20 cellular contexts compared by ENCODE assay signal in the genomic region with DNA sequence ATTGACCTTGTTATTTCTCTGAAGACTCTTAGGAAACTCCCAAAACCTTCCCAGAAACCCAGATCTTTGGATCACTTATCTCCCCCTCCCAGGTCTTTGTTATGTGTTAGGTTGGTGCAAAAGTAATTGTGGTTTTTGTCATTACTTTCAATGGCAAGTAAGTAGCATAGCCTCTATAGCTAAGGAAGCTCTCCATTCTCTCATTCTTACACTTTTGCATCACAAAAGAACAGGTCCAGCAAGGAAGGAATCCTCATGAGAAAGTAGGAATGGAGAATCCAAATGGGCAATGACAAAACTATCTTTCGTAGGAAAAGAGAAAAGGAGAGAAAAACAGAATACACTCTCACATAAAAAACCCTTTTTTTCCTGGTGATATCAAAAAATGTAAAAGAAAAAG.
A peak's percentile ranks its signal among the peaks of the same experiment; 100 is the strongest.
DNase-seq lines count a peak whose midpoint lies in the region; ATAC-seq and TF ChIP-seq lines count a peak whose summit lies in the region.
"Had no signal": no experiment of that assay in that cellular context is flagged by ENCODE, and none has a peak within 500 bp of the region (broad histone marks: within the 10 kb centered on the region; RNA-seq: fewer than 3 reads in every experiment).

No MANE protein-coding gene starts in this region.

- no peak overlapping the region for H3K4me3 Mint-ChIP-seq in GM23338
- H3K4me3 Mint-ChIP-seq in WTC11 = no peak overlapping the region; the same call in 1 of the 2 replicates
- H3K4me3 Mint-ChIP-seq: B cell; CD4-positive, CD25-positive, alpha-beta regulatory T cell; CD8-positive, alpha-beta T cell had no signal

- H3K9me3 ChIP-seq in stomach (peaks cover 0 to 16% (median 11%) of the 10 kb centered on the region in 4 donors), suprapubic skin (no peaks in the 10 kb centered on the region)
- H3K9me3 ChIP-seq: BLaER1, Caco-2 had no signal

- no peaks in the 10 kb centered on the region for H4K20me1 ChIP-seq in GM23338 (replicated peaks; ENCODE audit: insufficient read depth)
- H4K20me1 ChIP-seq: BLaER1 had no signal

- H3K27ac ChIP-seq in GM23338 (ENCODE audit: low read depth) = peak overlapping the region; percentile 1; the same call in 1 of the 2 replicates
- H3K27ac ChIP-seq in stomach = no peak overlapping the region
- H3K27ac ChIP-seq in suprapubic skin = no peak overlapping the region
- H3K27ac ChIP-seq: 22Rv1, BLaER1, C4-2B, GM23248 had no signal

- peaks cover 10% of the 10 kb centered on the region for H3K4me1 Mint-ChIP-seq in GM23338
- H3K4me1 Mint-ChIP-seq in WTC11 = peaks cover 20% of the 10 kb centered on the region
- H3K4me1 Mint-ChIP-seq: B cell; CD4-positive, CD25-positive, alpha-beta regulatory T cell had no signal

- DNase-seq in GM23338 (ENCODE audit: low spot score) (peak; percentile 37), WTC11 (ENCODE audit: low spot score) (no peak), iPS DF 19.7 (ENCODE audit: low read depth, low spot score) (peak; percentile 23), stomach (no peak), suprapubic skin (ENCODE audit: low spot score in 2 of 2) (no peak), NCI-H2081 (lab: John Stamatoyannopoulos, UW) (no peak)
- DNase-seq: Caco-2; CD4-positive, CD25-positive, alpha-beta regulatory T cell; CD8-positive, alpha-beta T cell; DMS 273 treated with DMSO at 0.1 percent for 48 hours; DMS79; EL; GDM1; GM23248; HCEC 1CT had no signal

- ATAC-seq in GM23338 (peak; percentile 36; the same call in 1 of the 3 replicates), WTC11 (peak; percentile 76)
- ATAC-seq: CD8-positive, alpha-beta T cell; GM12878 had no signal

- no peak overlapping the region for H3K27ac Mint-ChIP-seq in GM23338
- peak overlapping the region; percentile 76 for H3K27ac Mint-ChIP-seq in WTC11
- H3K27ac Mint-ChIP-seq: B cell; CD4-positive, CD25-positive, alpha-beta regulatory T cell; CD8-positive, alpha-beta T cell had no signal

- TF ChIP-seq CTCF in GM23338 (conservative IDR thresholded peaks at IDR 0.05; ENCODE audit: low read depth in 2 of 2) (no peak), WTC11 (IDR thresholded peaks at IDR 0.05) (no peak), stomach (IDR thresholded peaks at IDR 0.05) (no peak), suprapubic skin (IDR thresholded peaks at IDR 0.05) (no peak)

- peak overlapping the region; percentile 29; the same call in 1 of the 2 replicates for H3K4me2 ChIP-seq in GM23338
- H3K4me2 ChIP-seq: BLaER1 had no signal

- no peaks in the 10 kb centered on the region for H3F3A ChIP-seq in GM23338 (replicated peaks; ENCODE audit: low read depth)

- H3K4me3 ChIP-seq in GM23338 (no peak overlapping the region), stomach (no peak overlapping the region), suprapubic skin (no peak overlapping the region)
- H3K4me3 ChIP-seq: BLaER1, GM12878, GM23248 had no signal

- CTCF ChIA-PET in WTC11 (lab: Charles Lee) = no interaction called here

- H3K27me3 ChIP-seq in GM23338 (ENCODE audit: insufficient read depth) = no peaks in the 10 kb centered on the region
- H3K27me3 ChIP-seq in stomach = no peaks in the 10 kb centered on the region
- no peaks in the 10 kb centered on the region for H3K27me3 ChIP-seq in suprapubic skin
- H3K27me3 ChIP-seq: BLaER1 had no signal

- H3K4me1 ChIP-seq in GM23338 (ENCODE audit: insufficient read depth) (peaks cover 13% of the 10 kb centered on the region), stomach (no peaks in the 10 kb centered on the region), suprapubic skin (no peaks in the 10 kb centered on the region)
- H3K4me1 ChIP-seq: BLaER1, Caco-2 had no signal

- WGBS in stomach, 5 donors = 63 to 80% (median 74%) methylated on average over 1 of the region's 1 CpG
- WGBS in suprapubic skin = 84% methylated on average over 1 of the region's 1 CpG

- TF ChIP-seq POLR2A in stomach (IDR thresholded peaks at IDR 0.05) = no peak
- no peak for TF ChIP-seq POLR2A in suprapubic skin (IDR thresholded peaks at IDR 0.05)

- H2AFZ ChIP-seq in GM23338 = no peak overlapping the region
- H2AFZ ChIP-seq: GM23248 had no signal

- no peaks in the 10 kb centered on the region for H3K36me3 ChIP-seq in GM23338 (ENCODE audit: insufficient read depth)
- H3K36me3 ChIP-seq in stomach = no peaks in the 10 kb centered on the region
- no peaks in the 10 kb centered on the region for H3K36me3 ChIP-seq in suprapubic skin
- H3K36me3 ChIP-seq: BLaER1 had no signal

- H3K36me3 Mint-ChIP-seq in GM23338 (ENCODE audit: low read depth) = peaks cover 4% of the 10 kb centered on the region; the same call in 2 of the 3 replicates
- peaks cover 8% of the 10 kb centered on the region for H3K36me3 Mint-ChIP-seq in WTC11
- H3K36me3 Mint-ChIP-seq: CD4-positive, CD25-positive, alpha-beta regulatory T cell; CD8-positive, alpha-beta T cell had no signal

- H3K27me3 Mint-ChIP-seq in GM23338 (ENCODE audit: insufficient read depth, low read depth, poor library complexity) (no peaks in the 10 kb centered on the region), WTC11 (ENCODE audit: low read depth) (no peaks in the 10 kb centered on the region)
- H3K27me3 Mint-ChIP-seq: B cell; CD4-positive, CD25-positive, alpha-beta regulatory T cell had no signal

- intact Hi-C loops in stomach (cut with DNase I; ENCODE audit: low total_unique reads) = loop anchor here (10.0 kb wide), 1 partner anchor 53 kb away; no protein-coding TSS in a partner anchor

- H3K79me2 ChIP-seq in GM23338 (replicated peaks; ENCODE audit: insufficient read depth) = no peaks in the 10 kb centered on the region

- POLR2A ChIA-PET in WTC11 (lab: Charles Lee) = no interaction called here

- H3K9me3 Mint-ChIP-seq in GM23338 (peaks cover 4% of the 10 kb centered on the region; the same call in 1 of the 3 replicates), WTC11 (peaks cover 17% of the 10 kb centered on the region)

- H3K9me2 ChIP-seq in GM23338 (ENCODE audit: insufficient read depth) = peaks cover 9% of the 10 kb centered on the region

- no peak for TF ChIP-seq EP300 in stomach (IDR thresholded peaks at IDR 0.05)
- TF ChIP-seq EP300 in suprapubic skin (IDR thresholded peaks at IDR 0.05) = no peak

TF ChIP-seq in GM23338, 12 proteins besides CTCF, POLR2A, EP300 and RAD21 (continues in another document):
- TF ChIP-seq ZNF114 (CRISPR knock-in tag; IDR thresholded peaks at IDR 0.05) (peak; percentile 72; the same call in 1 of the 2 replicates), EZH2 (IDR thresholded peaks at IDR 0.05; ENCODE audit: low read depth, unreplicated experiment) (no peak)

TF ChIP-seq in WTC11, 78 proteins besides CTCF, POLR2A, EP300 and RAD21 (continues in another document):
- TF ChIP-seq, protein P1, sequence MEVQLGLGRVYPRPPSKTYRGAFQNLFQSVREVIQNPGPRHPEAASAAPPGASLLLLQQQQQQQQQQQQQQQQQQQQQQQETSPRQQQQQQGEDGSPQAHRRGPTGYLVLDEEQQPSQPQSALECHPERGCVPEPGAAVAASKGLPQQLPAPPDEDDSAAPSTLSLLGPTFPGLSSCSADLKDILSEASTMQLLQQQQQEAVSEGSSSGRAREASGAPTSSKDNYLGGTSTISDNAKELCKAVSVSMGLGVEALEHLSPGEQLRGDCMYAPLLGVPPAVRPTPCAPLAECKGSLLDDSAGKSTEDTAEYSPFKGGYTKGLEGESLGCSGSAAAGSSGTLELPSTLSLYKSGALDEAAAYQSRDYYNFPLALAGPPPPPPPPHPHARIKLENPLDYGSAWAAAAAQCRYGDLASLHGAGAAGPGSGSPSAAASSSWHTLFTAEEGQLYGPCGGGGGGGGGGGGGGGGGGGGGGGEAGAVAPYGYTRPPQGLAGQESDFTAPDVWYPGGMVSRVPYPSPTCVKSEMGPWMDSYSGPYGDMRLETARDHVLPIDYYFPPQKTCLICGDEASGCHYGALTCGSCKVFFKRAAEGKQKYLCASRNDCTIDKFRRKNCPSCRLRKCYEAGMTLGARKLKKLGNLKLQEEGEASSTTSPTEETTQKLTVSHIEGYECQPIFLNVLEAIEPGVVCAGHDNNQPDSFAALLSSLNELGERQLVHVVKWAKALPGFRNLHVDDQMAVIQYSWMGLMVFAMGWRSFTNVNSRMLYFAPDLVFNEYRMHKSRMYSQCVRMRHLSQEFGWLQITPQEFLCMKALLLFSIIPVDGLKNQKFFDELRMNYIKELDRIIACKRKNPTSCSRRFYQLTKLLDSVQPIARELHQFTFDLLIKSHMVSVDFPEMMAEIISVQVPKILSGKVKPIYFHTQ (CRISPR knock-in tag; IDR thresholded peaks at IDR 0.05) = no peak
- TF ChIP-seq, protein P2, sequence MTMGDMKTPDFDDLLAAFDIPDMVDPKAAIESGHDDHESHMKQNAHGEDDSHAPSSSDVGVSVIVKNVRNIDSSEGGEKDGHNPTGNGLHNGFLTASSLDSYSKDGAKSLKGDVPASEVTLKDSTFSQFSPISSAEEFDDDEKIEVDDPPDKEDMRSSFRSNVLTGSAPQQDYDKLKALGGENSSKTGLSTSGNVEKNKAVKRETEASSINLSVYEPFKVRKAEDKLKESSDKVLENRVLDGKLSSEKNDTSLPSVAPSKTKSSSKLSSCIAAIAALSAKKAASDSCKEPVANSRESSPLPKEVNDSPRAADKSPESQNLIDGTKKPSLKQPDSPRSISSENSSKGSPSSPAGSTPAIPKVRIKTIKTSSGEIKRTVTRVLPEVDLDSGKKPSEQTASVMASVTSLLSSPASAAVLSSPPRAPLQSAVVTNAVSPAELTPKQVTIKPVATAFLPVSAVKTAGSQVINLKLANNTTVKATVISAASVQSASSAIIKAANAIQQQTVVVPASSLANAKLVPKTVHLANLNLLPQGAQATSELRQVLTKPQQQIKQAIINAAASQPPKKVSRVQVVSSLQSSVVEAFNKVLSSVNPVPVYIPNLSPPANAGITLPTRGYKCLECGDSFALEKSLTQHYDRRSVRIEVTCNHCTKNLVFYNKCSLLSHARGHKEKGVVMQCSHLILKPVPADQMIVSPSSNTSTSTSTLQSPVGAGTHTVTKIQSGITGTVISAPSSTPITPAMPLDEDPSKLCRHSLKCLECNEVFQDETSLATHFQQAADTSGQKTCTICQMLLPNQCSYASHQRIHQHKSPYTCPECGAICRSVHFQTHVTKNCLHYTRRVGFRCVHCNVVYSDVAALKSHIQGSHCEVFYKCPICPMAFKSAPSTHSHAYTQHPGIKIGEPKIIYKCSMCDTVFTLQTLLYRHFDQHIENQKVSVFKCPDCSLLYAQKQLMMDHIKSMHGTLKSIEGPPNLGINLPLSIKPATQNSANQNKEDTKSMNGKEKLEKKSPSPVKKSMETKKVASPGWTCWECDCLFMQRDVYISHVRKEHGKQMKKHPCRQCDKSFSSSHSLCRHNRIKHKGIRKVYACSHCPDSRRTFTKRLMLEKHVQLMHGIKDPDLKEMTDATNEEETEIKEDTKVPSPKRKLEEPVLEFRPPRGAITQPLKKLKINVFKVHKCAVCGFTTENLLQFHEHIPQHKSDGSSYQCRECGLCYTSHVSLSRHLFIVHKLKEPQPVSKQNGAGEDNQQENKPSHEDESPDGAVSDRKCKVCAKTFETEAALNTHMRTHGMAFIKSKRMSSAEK (CRISPR knock-in tag; IDR thresholded peaks at IDR 0.05; ENCODE audit: borderline replicate concordance) = no peak
- TF ChIP-seq GABPB1 (CRISPR knock-in tag; IDR thresholded peaks at IDR 0.05) = no peak

Comparison
In these comparisons a context has a peak if more than half of its experiments do, and no peak if none do; other contexts are left out.
1. DNase-seq: peak in GM23338 (single experiment) and iPS DF 19.7 (single experiment); none in WTC11 (single experiment), stomach (single experiment), suprapubic skin (0 of 2) and NCI-H2081 (0 of 2).